ENCODE assay signal across 11 cellular contexts in genomic region chr11:100869328-100869727, GRCh38.
"Had no signal": no experiment of that assay in that cellular context is flagged by ENCODE, and none has a peak within 500 bp of the region (broad histone marks: within the 10 kb centered on the region; RNA-seq: fewer than 3 reads in every experiment).

No MANE protein-coding gene starts in this region.

- H3K4me3 ChIP-seq: GM23248, GM23338, HAP-1 had no signal

- DNase-seq: GM23248, GOT3, H7, H9, HCEC 1CT, HFFc6 had no signal

- H3K27ac ChIP-seq: GM23248 had no signal

- H3K9ac ChIP-seq: GM23248 had no signal

- H2AFZ ChIP-seq: GM23248, GM23338 had no signal

- ATAC-seq: HCT116 had no signal

- H3K9me3 ChIP-seq: HAP-1 had no signal

- H3K4me1 ChIP-seq: HAP-1 had no signal

- H3K36me3 ChIP-seq: HAP-1 had no signal

- FAIRE-seq: H1, H54 had no signal
